ENCODE assay signal across 15 cellular contexts in the genomic region with DNA sequence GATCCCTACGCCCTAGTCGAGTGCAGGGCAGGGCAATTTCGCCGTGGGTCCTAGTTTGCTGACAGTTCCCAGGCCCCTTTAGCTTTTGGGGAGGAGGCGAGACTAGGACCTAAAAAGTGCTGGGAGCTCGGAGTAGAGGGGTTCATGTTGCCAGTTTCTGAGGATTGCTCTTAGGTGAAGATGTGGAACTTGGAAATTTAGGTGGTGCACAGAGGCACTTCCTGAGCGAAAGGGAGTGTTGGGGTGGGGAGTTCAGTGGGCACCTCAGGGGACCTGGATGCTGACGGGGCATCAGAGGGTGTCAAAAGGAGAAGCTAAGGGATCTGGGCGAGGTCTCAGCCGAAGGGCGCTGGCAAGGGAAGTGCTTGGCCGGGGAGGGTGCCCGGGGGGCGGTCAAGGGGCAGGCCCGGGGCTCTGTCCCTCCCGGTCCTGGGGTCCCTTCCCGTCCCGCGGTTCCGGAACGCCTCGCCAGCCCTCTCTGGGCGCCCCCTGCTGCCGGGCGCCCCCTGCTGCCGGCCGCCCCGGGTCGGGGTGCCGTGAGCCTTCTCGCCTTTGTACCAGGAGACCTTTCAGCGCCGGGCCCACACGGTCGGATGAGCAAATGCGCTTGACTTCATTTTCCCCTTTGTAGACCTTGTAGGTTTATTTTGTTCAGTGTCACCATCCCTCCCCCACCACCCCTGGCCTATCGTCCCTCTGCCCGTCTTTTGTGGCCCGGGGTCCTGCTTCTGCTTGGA. TPM values are rescaled to one million over a fixed set of nuclear protein-coding genes. Genes with fewer than 3 reads are reported as not detected.
DNase-seq lines count a peak whose midpoint lies in the region; ATAC-seq and TF ChIP-seq lines count a peak whose summit lies in the region.
"Had no signal": no experiment of that assay in that cellular context is flagged by ENCODE, and none has a peak within 500 bp of the region (broad histone marks: within the 10 kb centered on the region; RNA-seq: fewer than 3 reads in every experiment).

No MANE protein-coding gene starts in this region.

- peaks cover 3% of the 10 kb centered on the region for H3K36me3 Mint-ChIP-seq in type B pancreatic cell

- intact Hi-C loops in Right ventricle myocardium superior (cut with DNase I), result no loop called here

- H3K36me3 ChIP-seq in cardiac muscle cell, result no peaks in the 10 kb centered on the region
- no peaks in the 10 kb centered on the region for H3K36me3 ChIP-seq in RWPE2 (ENCODE audit: low read depth)
- H3K36me3 ChIP-seq: WERI-Rb-1 had no signal

- DNase-seq in cardiac muscle cell (ENCODE audit: low read depth in 1 of 2, low spot score in 1 of 2) (no peak), Right ventricle myocardium superior (no peak), RWPE2 (ENCODE audit: low spot score) (no peak), type B pancreatic cell (ENCODE audit: extremely low spot score, unreplicated experiment) (no peak), dedifferentiated amniotic fluid mesenchymal stem cell (ENCODE audit: extremely low spot score) (no peak), HuH-7.5 (ENCODE audit: low spot score) (no peak)
- DNase-seq: activated effector memory CD4-positive, alpha-beta T cell treated with anti-CD3 and anti-CD28 coated beads, Interleukin-2, amount 50 U/mL, for 16 hours; psoas muscle; SIG-M5; stimulated activated CD4-positive, alpha-beta T cell treated with anti-CD3 and anti-CD28 coated beads, Interleukin-4, amount 100 ng/mL, for 24 hours; WERI-Rb-1 had no signal

- no peak overlapping the region for H3K27ac Mint-ChIP-seq in type B pancreatic cell

- peak overlapping the region; percentile 4 for H3K4me3 ChIP-seq in cardiac muscle cell
- no peak overlapping the region for H3K4me3 ChIP-seq in RWPE2 (ENCODE audit: severe bottlenecking)
- H3K4me3 ChIP-seq in iPS-11a (ENCODE audit: low read depth, low read length), result peak overlapping the region; percentile 27
- H3K4me3 ChIP-seq: psoas muscle had no signal

- peak overlapping the region; percentile 24 for H3K4me3 Mint-ChIP-seq in type B pancreatic cell

- peak; percentile 20 for TF ChIP-seq CTCF in cardiac muscle cell (IDR thresholded peaks at IDR 0.05; ENCODE audit: low read depth, low read length)
- peak; percentile 49 for TF ChIP-seq CTCF in RWPE2 (IDR thresholded peaks at IDR 0.05; ENCODE audit: poor library complexity, severe bottlenecking)
- peak; percentile 58 for TF ChIP-seq CTCF in type B pancreatic cell (conservative IDR thresholded peaks at IDR 0.05)

- H3K9me3 ChIP-seq in cardiac muscle cell (ENCODE audit: low read depth) (no peaks in the 10 kb centered on the region), RWPE2 (ENCODE audit: severe bottlenecking) (no peaks in the 10 kb centered on the region)
- H3K9me3 ChIP-seq: psoas muscle had no signal

- H3K27me3 ChIP-seq in cardiac muscle cell (peaks cover 100% of the 10 kb centered on the region), RWPE2 (ENCODE audit: insufficient read depth, poor library complexity, severe bottlenecking) (peaks cover 100% of the 10 kb centered on the region)

- ATAC-seq in Right ventricle myocardium superior (ENCODE audit: poor library complexity), result no peak
- peak; percentile 49; the same call in 1 of the 3 replicates for ATAC-seq in RWPE2 (ENCODE audit: low read depth)
- ATAC-seq in GM21529 (IDR thresholded peaks at IDR 0.05; ENCODE audit: unreplicated experiment), result no peak

- H3K9me3 Mint-ChIP-seq in type B pancreatic cell, result no peaks in the 10 kb centered on the region

- no peaks in the 10 kb centered on the region for H3K4me1 ChIP-seq in cardiac muscle cell (ENCODE audit: low read depth)
- H3K4me1 ChIP-seq in RWPE2 (ENCODE audit: insufficient read depth, poor library complexity, severe bottlenecking), result no peaks in the 10 kb centered on the region
- H3K4me1 ChIP-seq: psoas muscle had no signal

- H3K27ac ChIP-seq in cardiac muscle cell, result no peak overlapping the region
- H3K27ac ChIP-seq in RWPE2 (ENCODE audit: poor library complexity, severe bottlenecking), result no peak overlapping the region
- H3K27ac ChIP-seq: psoas muscle, WERI-Rb-1 had no signal

- peaks cover 8% of the 10 kb centered on the region for H3K4me1 Mint-ChIP-seq in type B pancreatic cell (ENCODE audit: unreplicated experiment)

- H3K27me3 Mint-ChIP-seq in type B pancreatic cell, result peaks cover 99% of the 10 kb centered on the region

RNA-seq across cellular contexts. Expression of gene PHOX2B, which starts 3.0 kb away (rescaled TPM):
- not detected in 2 replicates for total RNA-seq in cardiac muscle cell
- polyA plus RNA-seq in cardiac muscle cell, result not detected in 2 replicates
- total RNA-seq in Right ventricle myocardium superior, result not detected
- 0.36 and 1.7 TPM in 2 replicates for total RNA-seq in type B pancreatic cell (ENCODE audit: low replicate concordance)
- total RNA-seq: lung microvascular endothelial cell, psoas muscle, subcutaneous adipose tissue had no signal
